In genomic region chr7:107201795-107202450, GRCh38 we compare ENCODE assay signal across 8 cellular contexts. TPM values are rescaled to one million over a fixed set of nuclear protein-coding genes. Genes with fewer than 3 reads are reported as not detected.
A peak's percentile ranks its signal among the peaks of the same experiment; 100 is the strongest.
DNase-seq lines count a peak whose midpoint lies in the region; ATAC-seq and TF ChIP-seq lines count a peak whose summit lies in the region.

No MANE protein-coding gene starts in this region.

- no peak for TF ChIP-seq POLR2A in GM18505 (IDR thresholded peaks at IDR 0.05; ENCODE audit: borderline replicate concordance, extremely low read depth, insufficient read depth, insufficient read length)

- DNase-seq in G401 (ENCODE audit: low spot score) = peak; percentile 98
- DNase-seq in NCI-H69 (lab: John Stamatoyannopoulos, UW) = peak; percentile 72
- no peak for DNase-seq in astrocyte of the cerebellum (ENCODE audit: low read depth)
- DNase-seq in iPS-NIHi11 (ENCODE audit: low spot score) = peak; percentile 43
- DNase-seq in stimulated activated naive CD8-positive, alpha-beta T cell treated with anti-CD3 and anti-CD28 coated beads, Interleukin-15, Interleukin-2, amounts not matched to agents 100 U/mL and 50 U/mL, for 24 hours = peak; percentile 24

- peak; percentile 56 for TF ChIP-seq CTCF in astrocyte of the cerebellum (IDR thresholded peaks at IDR 0.05; ENCODE audit: low read depth, low read length, missing control alignments)

- ATAC-seq in HG03159 (IDR thresholded peaks at IDR 0.05; ENCODE audit: unreplicated experiment) (peak; percentile 62), GM18505 (IDR thresholded peaks at IDR 0.05; ENCODE audit: unreplicated experiment) (no peak), HG02610 (IDR thresholded peaks at IDR 0.05; ENCODE audit: unreplicated experiment) (no peak)
- ATAC-seq in stimulated activated naive CD8-positive, alpha-beta T cell treated with anti-CD3 and anti-CD28 coated beads, Interleukin-15, Interleukin-2, amounts not matched to agents 100 U/mL and 50 U/mL, for 24 hours = no peak

- in situ Hi-C loops in G401 (cut with HindIII; ENCODE audit: low sequenced_read_pairs) (no loop called here), astrocyte of the cerebellum (cut with HindIII; ENCODE audit: low sequenced_read_pairs) (no loop called here)

- no peak overlapping the region for H3K4me3 ChIP-seq in astrocyte of the cerebellum (ENCODE audit: low read depth, low read length)

RNA-seq across cellular contexts. Expression of gene HBP1, which starts 33.1 kb away (rescaled TPM):
- 31.3 and 47.8 TPM in 2 replicates for total RNA-seq in G401 (2014; rRNA removed; shearing (Covaris generic))
